ENCODE assay signal across 16 cellular contexts in genomic region chrX:129462707-129463106, GRCh38.
A peak's percentile ranks its signal among the peaks of the same experiment; 100 is the strongest.
DNase-seq lines count a peak whose midpoint lies in the region; ATAC-seq and TF ChIP-seq lines count a peak whose summit lies in the region.
"Had no signal": no experiment of that assay in that cellular context is flagged by ENCODE, and none has a peak within 500 bp of the region (broad histone marks: within the 10 kb centered on the region; RNA-seq: fewer than 3 reads in every experiment).

No MANE protein-coding gene starts in this region.

- no peaks in the 10 kb centered on the region for H3K9me3 ChIP-seq in cardiac muscle cell (ENCODE audit: low read depth)
- H3K9me3 ChIP-seq in heart right ventricle = no peaks in the 10 kb centered on the region
- no peaks in the 10 kb centered on the region for H3K9me3 ChIP-seq in RWPE2 (ENCODE audit: severe bottlenecking)
- H3K9me3 ChIP-seq: transverse colon had no signal

- WGBS in heart right ventricle, 2 donors = 61 to 65% methylated on average over 3 of the region's 3 CpGs

- intact Hi-C loops in heart right ventricle (cut with DNase I) = no loop called here

- H3K4me1 ChIP-seq in cardiac muscle cell (ENCODE audit: low read depth) = no peaks in the 10 kb centered on the region
- H3K4me1 ChIP-seq in heart right ventricle = no peaks in the 10 kb centered on the region
- H3K4me1 ChIP-seq in RWPE2 (ENCODE audit: insufficient read depth, poor library complexity, severe bottlenecking) = no peaks in the 10 kb centered on the region
- H3K4me1 ChIP-seq in foreskin keratinocyte = no peaks in the 10 kb centered on the region
- H3K4me1 ChIP-seq: transverse colon had no signal

- TF ChIP-seq CTCF in cardiac muscle cell (IDR thresholded peaks at IDR 0.05; ENCODE audit: low read depth, low read length) (peak; percentile 11), heart right ventricle (IDR thresholded peaks at IDR 0.05) (peak in 1 of 9 donors; percentile 28), RWPE2 (IDR thresholded peaks at IDR 0.05; ENCODE audit: poor library complexity, severe bottlenecking) (peak; percentile 24), foreskin keratinocyte (conservative IDR thresholded peaks at IDR 0.05) (peak; percentile 24), type B pancreatic cell (conservative IDR thresholded peaks at IDR 0.05) (peak; percentile 70)

- no peak for DNase-seq in cardiac muscle cell (ENCODE audit: low read depth in 1 of 2, low spot score in 1 of 2)
- DNase-seq in heart right ventricle = no peak
- no peak for DNase-seq in RWPE2 (ENCODE audit: low spot score)
- DNase-seq in foreskin keratinocyte = no peak
- no peak for DNase-seq in type B pancreatic cell (ENCODE audit: extremely low spot score, unreplicated experiment)
- no peak for DNase-seq in NCI-H446 (lab: John Stamatoyannopoulos, UW)
- DNase-seq: activated CD4-positive, alpha-beta T cell treated with anti-CD3 and anti-CD28 coated beads, Interleukin-2, amount 50 U/mL, for 48 hours; dermis blood vessel endothelial cell; NCI-H1092 treated with DMSO at 0.1 percent for 48 hours; NCI-H510A; Right ventricle myocardium superior; stimulated activated CD4-positive, alpha-beta T cell treated with anti-CD3 and anti-CD28 coated beads, Interleukin-1b, Interleukin-23, amount 100 ng/mL, for 48 hours; stimulated activated CD8-positive, alpha-beta memory T cell treated with anti-CD3 and anti-CD28 coated beads, Interleukin-4, amount 100 ng/mL, for 48 hours; transverse colon had no signal

- ATAC-seq in heart right ventricle (no peak), RWPE2 (ENCODE audit: low read depth) (no peak), foreskin keratinocyte (no peak), HG03039 (IDR thresholded peaks at IDR 0.05; ENCODE audit: unreplicated experiment) (no peak), GM18909 (IDR thresholded peaks at IDR 0.05; ENCODE audit: poor library complexity, unreplicated experiment) (no peak)

- H3K4me3 Mint-ChIP-seq in type B pancreatic cell = no peak overlapping the region

- H3K27ac Mint-ChIP-seq in type B pancreatic cell = no peak overlapping the region

- H3K4me1 Mint-ChIP-seq in type B pancreatic cell (ENCODE audit: unreplicated experiment) = no peaks in the 10 kb centered on the region

- H3K27ac ChIP-seq in cardiac muscle cell = peak overlapping the region; percentile 2
- H3K27ac ChIP-seq in heart right ventricle = no peak overlapping the region
- H3K27ac ChIP-seq in RWPE2 (ENCODE audit: poor library complexity, severe bottlenecking) = no peak overlapping the region
- H3K27ac ChIP-seq in foreskin keratinocyte = no peak overlapping the region
- H3K27ac ChIP-seq: transverse colon had no signal

- H3K36me3 ChIP-seq in cardiac muscle cell (peaks cover 29% of the 10 kb centered on the region), heart right ventricle (peaks cover 0 to 77% (median 0%) of the 10 kb centered on the region in 9 donors), RWPE2 (ENCODE audit: low read depth) (peaks cover 9% of the 10 kb centered on the region)
- H3K36me3 ChIP-seq: transverse colon had no signal

- no peaks in the 10 kb centered on the region for H3K27me3 Mint-ChIP-seq in type B pancreatic cell

- H3K27me3 ChIP-seq in cardiac muscle cell = no peaks in the 10 kb centered on the region
- H3K27me3 ChIP-seq in heart right ventricle = peaks cover 0 to 26% (median 0%) of the 10 kb centered on the region in 7 donors
- no peaks in the 10 kb centered on the region for H3K27me3 ChIP-seq in RWPE2 (ENCODE audit: insufficient read depth, poor library complexity, severe bottlenecking)
- H3K27me3 ChIP-seq in foreskin keratinocyte = no peaks in the 10 kb centered on the region
- H3K27me3 ChIP-seq: transverse colon had no signal

- H3K36me3 Mint-ChIP-seq in type B pancreatic cell = peaks cover 26% of the 10 kb centered on the region

- no peak overlapping the region for H3K4me3 ChIP-seq in cardiac muscle cell
- H3K4me3 ChIP-seq in heart right ventricle = no peak overlapping the region
- H3K4me3 ChIP-seq in RWPE2 (ENCODE audit: severe bottlenecking) = no peak overlapping the region
- H3K4me3 ChIP-seq: transverse colon had no signal

- H3K9me3 Mint-ChIP-seq in type B pancreatic cell = no peaks in the 10 kb centered on the region
